Comparison of ENCODE assay signal across 8 cellular contexts in genomic region chr6:151475653-151476523, GRCh38. TPM values are rescaled to one million over a fixed set of nuclear protein-coding genes. Genes with fewer than 3 reads are reported as not detected.
DNase-seq lines count a peak whose midpoint lies in the region; ATAC-seq and TF ChIP-seq lines count a peak whose summit lies in the region.

No MANE protein-coding gene starts in this region.

- no peaks in the 10 kb centered on the region for H3K9me3 Mint-ChIP-seq in activated T-helper 17 cell treated with anti-CD3 and anti-CD28 coated beads, Interleukin-2, amount 50 U/mL, for 72 hours

- no peaks in the 10 kb centered on the region for H3K36me3 ChIP-seq in heart left ventricle

- H3K36me3 Mint-ChIP-seq in activated T-helper 17 cell treated with anti-CD3 and anti-CD28 coated beads, Interleukin-2, amount 50 U/mL, for 72 hours (ENCODE audit: low read depth): no peaks in the 10 kb centered on the region

- H3K4me3 Mint-ChIP-seq in activated T-helper 17 cell treated with anti-CD3 and anti-CD28 coated beads, Interleukin-2, amount 50 U/mL, for 72 hours: peak overlapping the region; percentile 51

- no peak overlapping the region for H3K27ac ChIP-seq in heart left ventricle

- H3K4me3 ChIP-seq in heart left ventricle (peak overlapping the region in 4 of 12 donors; percentile 2 to 28 (median 10)), retinal pigment epithelial cell (ENCODE audit: low read length) (no peak overlapping the region)

- intact Hi-C loops in heart left ventricle (cut with DNase I) (loop anchor here in 7 of 10 donors (5.0 to 10.0 kb wide), 5 partner anchors 34 to 581 kb away; no protein-coding TSS in a partner anchor), Right ventricle myocardium inferior (cut with DNase I) (loop anchor here (5.0 kb wide), 2 partner anchors 34 to 69 kb away; no protein-coding TSS in a partner anchor)

- no peak for TF ChIP-seq POLR2A in heart left ventricle (IDR thresholded peaks at IDR 0.05)

- H3K27me3 ChIP-seq in heart left ventricle: no peaks in the 10 kb centered on the region

- peaks cover 0 to 10% (median 0%) of the 10 kb centered on the region in 12 donors for H3K4me1 ChIP-seq in heart left ventricle

- WGBS in heart left ventricle, 4 donors: 33 to 40% (median 34%) methylated on average over 13 to 16 of the region's 16 CpGs

- no peaks in the 10 kb centered on the region for H3K27me3 Mint-ChIP-seq in activated T-helper 17 cell treated with anti-CD3 and anti-CD28 coated beads, Interleukin-2, amount 50 U/mL, for 72 hours

- no peak overlapping the region for H3K27ac Mint-ChIP-seq in activated T-helper 17 cell treated with anti-CD3 and anti-CD28 coated beads, Interleukin-2, amount 50 U/mL, for 72 hours

- no peaks in the 10 kb centered on the region for H3K9me3 ChIP-seq in heart left ventricle

- peaks cover 6% of the 10 kb centered on the region for H3K4me1 Mint-ChIP-seq in activated T-helper 17 cell treated with anti-CD3 and anti-CD28 coated beads, Interleukin-2, amount 50 U/mL, for 72 hours

- ATAC-seq in heart left ventricle (peak in 1 of 4 donors; percentile 46), Right ventricle myocardium inferior (no peak), HG03039 (IDR thresholded peaks at IDR 0.05; ENCODE audit: unreplicated experiment) (peak; percentile 63)
- ATAC-seq in activated T-helper 17 cell treated with anti-CD3 and anti-CD28 coated beads, Interleukin-2, amount 50 U/mL, for 72 hours (replicated peaks): peak; percentile 31

- TF ChIP-seq CTCF in heart left ventricle (IDR thresholded peaks at IDR 0.05) (peak; percentile 74 to 93 (median 84)), retinal pigment epithelial cell (conservative IDR thresholded peaks at IDR 0.05; ENCODE audit: low read depth, low read length) (peak; percentile 73)

- DNase-seq in heart left ventricle: peak in 2 of 5 donors; percentile 25 to 30
- DNase-seq in Right ventricle myocardium inferior (ENCODE audit: missing footprints): no peak
- peak; percentile 54 for DNase-seq in NCI-H748 (lab: John Stamatoyannopoulos, UW; ENCODE audit: unreplicated experiment)
- DNase-seq in globus pallidus (ENCODE audit: low spot score): peak; percentile 38
- DNase-seq in retinal pigment epithelial cell (ENCODE audit: low read depth): no peak
- no peak for DNase-seq in occipital lobe (lab: John Stamatoyannopoulos, UW)

RNA-seq across cellular contexts. Expression of gene CCDC170, which starts 17.9 kb away (rescaled TPM):
- total RNA-seq in heart left ventricle (1 to 10 TPM in 2 of 9 donors, under 1 TPM in 7; 0.20 to 4.4 (median 0.33) TPM), Right ventricle myocardium inferior (0.38 TPM), occipital lobe (0.47 TPM)
- polyA plus RNA-seq in heart left ventricle: under 1 TPM; 0.07 to 0.08 TPM
- not detected for total RNA-seq in activated T-helper 17 cell treated with anti-CD3 and anti-CD28 coated beads, Interleukin-2, amount 50 U/mL, for 72 hours

RNA-seq across cellular contexts. Expression of gene RMND1, which starts 24.0 kb away (rescaled TPM):
- 10 to 100 TPM; 10.2 to 17.4 (median 16.7) TPM for total RNA-seq in heart left ventricle
- 10 to 100 TPM; 20.2 to 21.5 TPM for polyA plus RNA-seq in heart left ventricle
- 15.7 TPM for total RNA-seq in Right ventricle myocardium inferior
- 10 to 100 TPM; 22.2 to 23.9 TPM for total RNA-seq in activated T-helper 17 cell treated with anti-CD3 and anti-CD28 coated beads, Interleukin-2, amount 50 U/mL, for 72 hours
- 33.7 TPM for total RNA-seq in occipital lobe

Comparison
In these comparisons a context has a peak if more than half of its experiments do, and no peak if none do; other contexts are left out.
1. DNase-seq: peak in NCI-H748 (single experiment) and globus pallidus (single experiment); none in Right ventricle myocardium inferior (single experiment), retinal pigment epithelial cell (single experiment) and occipital lobe (single experiment).